ENCODE assay signal across 9 cellular contexts in the genomic region with DNA sequence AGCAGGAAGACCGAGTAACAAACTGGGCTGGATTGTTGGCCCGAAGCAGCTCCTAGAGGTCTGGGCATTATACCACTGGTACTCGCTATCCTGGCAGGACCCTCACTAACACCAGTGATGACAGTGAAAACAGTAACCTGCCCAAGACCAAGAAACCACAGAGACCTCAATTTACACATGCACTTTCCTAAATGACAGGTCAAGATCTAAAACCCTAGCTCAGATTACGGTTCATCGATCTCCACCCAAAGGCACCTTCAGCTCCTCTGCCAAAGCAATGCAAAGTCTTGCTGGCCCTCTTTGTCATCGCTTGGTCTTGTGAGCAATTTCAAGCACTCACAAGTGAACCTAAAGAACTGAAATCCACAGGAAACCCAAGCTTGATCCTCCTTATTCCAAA. TPM values are rescaled to one million over a fixed set of nuclear protein-coding genes. Genes with fewer than 3 reads are reported as not detected.
A peak's percentile ranks its signal among the peaks of the same experiment; 100 is the strongest.
DNase-seq lines count a peak whose midpoint lies in the region; ATAC-seq and TF ChIP-seq lines count a peak whose summit lies in the region.
"Had no signal": no experiment of that assay in that cellular context is flagged by ENCODE, and none has a peak within 500 bp of the region (broad histone marks: within the 10 kb centered on the region; RNA-seq: fewer than 3 reads in every experiment).

No MANE protein-coding gene starts in this region.

- H3K27me3 ChIP-seq in A673 (replicated peaks; ENCODE audit: insufficient read depth, low read depth, low read length, poor library complexity) (no peaks in the 10 kb centered on the region), HUES64 (ENCODE audit: insufficient read depth, low read length) (no peaks in the 10 kb centered on the region), mammary epithelial cell (ENCODE audit: insufficient read depth, low read length) (no peaks in the 10 kb centered on the region)

- intact Hi-C loops in A673 (cut with micrococcal nuclease; ENCODE audit: unreplicated experiment) (no loop called here), mammary epithelial cell (cut with micrococcal nuclease) (loop anchor here (2.0 to 5.0 kb wide), 2 partner anchors 27 to 46 kb away; a partner anchor contains a TSS)

- 87% methylated on average over 6 of the region's 6 CpGs for WGBS in HUES64
- WGBS in mammary epithelial cell (ENCODE audit: low coverage, missing lambda C conversion rate): 87% methylated on average over 3 of the region's 6 CpGs

- H3K9me3 Mint-ChIP-seq in mesothelial cell of epicardium: no peaks in the 10 kb centered on the region

- H3K4me3 Mint-ChIP-seq in mesothelial cell of epicardium: peak overlapping the region; percentile 98

- no peaks in the 10 kb centered on the region for H3K27me3 Mint-ChIP-seq in mesothelial cell of epicardium (ENCODE audit: low read depth)

- H3K27ac Mint-ChIP-seq in mesothelial cell of epicardium: peak overlapping the region; percentile 98

- H3K9ac ChIP-seq in HUES64 (ENCODE audit: low read depth, low read length) (peak overlapping the region; percentile 34; the same call in 1 of the 2 replicates), mammary epithelial cell (ENCODE audit: insufficient read depth, low read length) (no peak overlapping the region)

- H3K4me2 ChIP-seq in mammary epithelial cell (ENCODE audit: insufficient read depth, low read depth, low read length): peak overlapping the region; percentile 99

- H3K4me1 ChIP-seq in A673 (ENCODE audit: insufficient read depth, low read length, poor library complexity, severe bottlenecking) (no peaks in the 10 kb centered on the region), HUES64 (ENCODE audit: insufficient read depth, low read length) (peaks cover 16% of the 10 kb centered on the region), mammary epithelial cell (ENCODE audit: insufficient read depth, low read length) (peaks cover 17% of the 10 kb centered on the region)

- CTCF ChIA-PET in A673 (lab: Charles Lee): no interaction called here
- CTCF ChIA-PET in mammary epithelial cell (lab: Charles Lee; ENCODE audit: low non-redundant PET): no interaction called here

- no peak for TF ChIP-seq CTCF in A673 (conservative IDR thresholded peaks at IDR 0.05; ENCODE audit: low read depth, low read length)
- no peak for TF ChIP-seq CTCF in mammary epithelial cell (conservative IDR thresholded peaks at IDR 0.05 in 1 of 2, IDR thresholded peaks at IDR 0.05 in 1 of 2; ENCODE audit: extremely low read depth in 1 of 2, insufficient read depth in 1 of 2, low read depth in 1 of 2, low read length in 2 of 2)
- no peak for TF ChIP-seq CTCF in mesothelial cell of epicardium (IDR thresholded peaks at IDR 0.05; ENCODE audit: unreplicated experiment)
- TF ChIP-seq CTCF in omental fat pad (IDR thresholded peaks at IDR 0.05): no peak

- dilution Hi-C loops in mammary epithelial cell (cut with HindIII; ENCODE audit: low sequenced_read_pairs): loop anchor here (5.0 kb wide), 4 partner anchors 46 to 99 kb away; a partner anchor contains a TSS

- no peak for ATAC-seq in omental fat pad (ENCODE audit: low FRiP score)

- H3K36me3 Mint-ChIP-seq in mesothelial cell of epicardium: peaks cover 29% of the 10 kb centered on the region

- in situ Hi-C loops in mammary epithelial cell (cut with MboI; ENCODE audit: low sequenced_read_pairs in 2 of 2): no loop called here

- POLR2A ChIA-PET in A673 (lab: Charles Lee; ENCODE audit: low non-redundant PET): no interaction called here

- H2AFZ ChIP-seq in mammary epithelial cell (ENCODE audit: low read depth, low read length): no peak overlapping the region

- H4K20me1 ChIP-seq in mammary epithelial cell (ENCODE audit: insufficient read depth, low read length): no peaks in the 10 kb centered on the region

- H3K4me3 ChIP-seq in A673 (ENCODE audit: low read depth, low read length, poor library complexity, severe bottlenecking) (peak overlapping the region; percentile 69), HUES64 (ENCODE audit: low read length) (peak overlapping the region; percentile 96), mammary epithelial cell (replicated peaks in 1 of 3; ENCODE audit: insufficient read depth in 1 of 3, low read depth in 2 of 3, low read length in 3 of 3) (peak overlapping the region; percentile 73 to 95 (median 86))

- H3K9me3 ChIP-seq in A673 (ENCODE audit: low read depth, low read length, poor library complexity, severe bottlenecking) (no peaks in the 10 kb centered on the region), HUES64 (ENCODE audit: insufficient read depth, low read depth, low read length) (no peaks in the 10 kb centered on the region), mammary epithelial cell (replicated peaks; ENCODE audit: insufficient read depth, low read length) (no peaks in the 10 kb centered on the region)

- H3K27ac ChIP-seq in A673 (ENCODE audit: low read depth, low read length, poor library complexity, severe bottlenecking): no peak overlapping the region
- H3K27ac ChIP-seq in HUES64 (ENCODE audit: low read depth, low read length): no peak overlapping the region
- H3K27ac ChIP-seq in mammary epithelial cell (ENCODE audit: insufficient read depth, low read depth, low read length): peak overlapping the region; percentile 47

- BruUV-seq in A673 (replicated peaks; lab: Mats Ljungman, UMichigan) (no TSS peak), mammary epithelial cell (replicated peaks; lab: Mats Ljungman, UMichigan) (no TSS peak)

- H3K36me3 ChIP-seq in A673 (ENCODE audit: insufficient read depth, low read length, poor library complexity, severe bottlenecking) (no peaks in the 10 kb centered on the region), HUES64 (ENCODE audit: insufficient read depth, low read length) (peaks cover 30% of the 10 kb centered on the region), mammary epithelial cell (ENCODE audit: insufficient read depth, low read length) (peaks cover 15% of the 10 kb centered on the region)

- peaks cover 60% of the 10 kb centered on the region for H3K79me2 ChIP-seq in mammary epithelial cell (ENCODE audit: insufficient read depth, low read length)

- DNase-seq in A673 (ENCODE audit: low spot score) (no peak), mammary epithelial cell (no peak), mesothelial cell of epicardium (ENCODE audit: low spot score in 2 of 2, unreplicated experiment in 2 of 2) (no peak), NK-92 (lab: John Stamatoyannopoulos, UW; ENCODE audit: unreplicated experiment) (no peak), AG08396 (ENCODE audit: low spot score) (no peak), omental fat pad (ENCODE audit: low spot score) (no peak)
- no peak for DNase-seq in activated effector memory CD4-positive, alpha-beta T cell treated with Interleukin-2 at 50 U/mL for 16 hours
- DNase-seq: activated CD4-positive, CD25-positive, alpha-beta regulatory T cell had no signal

- H3K4me1 Mint-ChIP-seq in mesothelial cell of epicardium: peaks cover 31% of the 10 kb centered on the region

RNA-seq across cellular contexts. Expression of a gene that starts 1.5 kb away (rescaled TPM):
- total RNA-seq in A673 (2021): 28.0 and 35.7 TPM in 2 replicates
- 34.8 TPM for polyA plus RNA-seq in HUES64 (2013, experiment 1 of 2)
- polyA plus RNA-seq in HUES64 (2013, experiment 2 of 2): 37.9 TPM
- 10 to 100 TPM; 34.6 to 55.7 TPM for total RNA-seq in mammary epithelial cell
- polyA plus RNA-seq in mammary epithelial cell: 26.7 TPM
- polyA minus RNA-seq in mammary epithelial cell: 65.1 TPM
- 73.5 to 81.1 TPM (median 76.0 TPM) in 3 replicates for total RNA-seq in mesothelial cell of epicardium
- 10 to 100 TPM; 25.7 to 79.0 (median 47.2) TPM for total RNA-seq in omental fat pad

RNA-seq across cellular contexts. Expression of a gene that starts 27.3 kb away (rescaled TPM):
- 13.5 and 14.1 TPM in 2 replicates for total RNA-seq in A673 (2021)
- 11.0 TPM for polyA plus RNA-seq in HUES64 (2013, experiment 1 of 2)
- polyA plus RNA-seq in HUES64 (2013, experiment 2 of 2): 9.5 TPM
- 10 to 100 TPM in 1 of 2 donors, 1 to 10 TPM in 1; 9.2 to 18.0 TPM for total RNA-seq in mammary epithelial cell
- 11.8 TPM for polyA plus RNA-seq in mammary epithelial cell
- polyA minus RNA-seq in mammary epithelial cell: 9.4 TPM
- 19.5 to 20.9 TPM (median 20.5 TPM) in 3 replicates for total RNA-seq in mesothelial cell of epicardium
- total RNA-seq in omental fat pad: 10 to 100 TPM; 15.2 to 49.6 (median 30.5) TPM

RNA-seq across cellular contexts. Expression of a gene that starts 45.3 kb away (rescaled TPM):
- total RNA-seq in A673 (2021) (217 and 232 TPM in 2 replicates), mammary epithelial cell (100 to 1,000 TPM; 150 to 218 TPM), mesothelial cell of epicardium (107 to 121 TPM (median 115 TPM) in 3 replicates), omental fat pad (100 to 1,000 TPM; 140 to 169 (median 155) TPM)
- 264 TPM for polyA plus RNA-seq in HUES64 (2013, experiment 1 of 2)
- 279 TPM for polyA plus RNA-seq in HUES64 (2013, experiment 2 of 2)
- 426 TPM for polyA plus RNA-seq in mammary epithelial cell
- polyA minus RNA-seq in mammary epithelial cell: 235 TPM

RNA-seq across cellular contexts. Expression of a gene that starts 49.7 kb away (rescaled TPM):
- total RNA-seq in A673 (2021): 34.4 and 42.0 TPM in 2 replicates
- polyA plus RNA-seq in HUES64 (2013, experiment 1 of 2): 56.6 TPM
- polyA plus RNA-seq in HUES64 (2013, experiment 2 of 2): 57.9 TPM
- 10 to 100 TPM in 1 of 2 donors, 1 to 10 TPM in 1; 3.0 to 36.4 TPM for total RNA-seq in mammary epithelial cell
- 6.4 TPM for polyA plus RNA-seq in mammary epithelial cell
- 14.0 TPM for polyA minus RNA-seq in mammary epithelial cell
- total RNA-seq in mesothelial cell of epicardium: 83.3 to 95.8 TPM (median 91.9 TPM) in 3 replicates
- 10 to 100 TPM in 1 of 4 donors, 1 to 10 TPM in 3; 3.2 to 17.0 (median 6.1) TPM for total RNA-seq in omental fat pad

RNA-seq across cellular contexts. Expression of a gene that starts 55.7 kb away (rescaled TPM):
- total RNA-seq in A673 (2021) (764 and 879 TPM in 2 replicates), mammary epithelial cell (1,000 to 10,000 TPM in 1 of 2 donors, 100 to 1,000 TPM in 1; 693 to 1,265 TPM), mesothelial cell of epicardium (1,597 to 1,708 TPM (median 1,659 TPM) in 3 replicates), omental fat pad (1,000 to 10,000 TPM; 1,566 to 2,133 (median 2,034) TPM)
- polyA plus RNA-seq in HUES64 (2013, experiment 1 of 2): 1,978 TPM
- 2,117 TPM for polyA plus RNA-seq in HUES64 (2013, experiment 2 of 2)
- polyA plus RNA-seq in mammary epithelial cell: 2,470 TPM
- polyA minus RNA-seq in mammary epithelial cell: 585 TPM
